In genomic region chr5:38670878-38671277, GRCh38 we compare ENCODE assay signal across 20 cellular contexts.
A peak's percentile ranks its signal among the peaks of the same experiment; 100 is the strongest.
DNase-seq lines count a peak whose midpoint lies in the region; ATAC-seq and TF ChIP-seq lines count a peak whose summit lies in the region.
"Had no signal": no experiment of that assay in that cellular context is flagged by ENCODE, and none has a peak within 500 bp of the region (broad histone marks: within the 10 kb centered on the region; RNA-seq: fewer than 3 reads in every experiment).

No MANE protein-coding gene starts in this region.

- H3K4me3 ChIP-seq in adipocyte (ENCODE audit: low read length), result no peak overlapping the region
- no peak overlapping the region for H3K4me3 ChIP-seq in fibroblast of pulmonary artery (replicated peaks; ENCODE audit: low read depth, low read length)
- no peak overlapping the region for H3K4me3 ChIP-seq in psoas muscle
- H3K4me3 ChIP-seq: GM12878, K562, PC-9 had no signal

- 22 to 42% (median 37%) methylated on average over 1 of the region's 1 CpG for WGBS in psoas muscle, 3 donors

- intact Hi-C loops in psoas muscle (cut with DNase I), result no loop called here

- H3K27ac ChIP-seq in psoas muscle, result no peak overlapping the region
- H3K27ac ChIP-seq: HL-60, PC-9 had no signal

- H3K4me1 ChIP-seq in adipocyte (ENCODE audit: control insufficient read depth, insufficient read depth, low read length) (peaks cover 15% of the 10 kb centered on the region), psoas muscle (peaks cover 6% of the 10 kb centered on the region)

- no peaks in the 10 kb centered on the region for H3K27me3 ChIP-seq in adipocyte (replicated peaks; ENCODE audit: control insufficient read depth, insufficient read depth, low read length)
- no peaks in the 10 kb centered on the region for H3K27me3 ChIP-seq in psoas muscle (ENCODE audit: insufficient read depth in 3 of 3, low read length in 2 of 3)

- no peaks in the 10 kb centered on the region for H3K36me3 ChIP-seq in adipocyte (ENCODE audit: control insufficient read depth, insufficient read depth, low read length, severe bottlenecking)
- no peaks in the 10 kb centered on the region for H3K36me3 ChIP-seq in psoas muscle (ENCODE audit: insufficient read depth in 1 of 2, low read depth in 1 of 2)

- no peak overlapping the region for H3K9ac ChIP-seq in adipocyte (ENCODE audit: low read length)

- DNase-seq in Ammon's horn (ENCODE audit: low spot score), result peak; percentile 43
- DNase-seq in adipocyte (ENCODE audit: low read depth), result peak; percentile 60
- peak; percentile 69 for DNase-seq in fibroblast of pulmonary artery (ENCODE audit: low read depth)
- DNase-seq in psoas muscle, result peak; percentile 25 to 51
- DNase-seq: activated CD4-positive, alpha-beta T cell treated with anti-CD3 and anti-CD28 coated beads, Interleukin-2, amount 10 ng/mL, durations not matched to agents 24 days and 14 days; activated naive CD4-positive, alpha-beta T cell treated with Interleukin-2 at 50 U/mL for 16 hours; AML-193; erythroblast; NCI-H1048; NCI-H2107; NCI-H82; PC-9; stimulated activated naive CD8-positive, alpha-beta T cell treated with anti-CD3 and anti-CD28 coated beads, Interleukin-15, amount 100 ng/mL, for 72 hours had no signal

- TF ChIP-seq CTCF in fibroblast of pulmonary artery (IDR thresholded peaks at IDR 0.05; ENCODE audit: low read length, missing control alignments), result no peak
- no peak for TF ChIP-seq CTCF in psoas muscle (IDR thresholded peaks at IDR 0.05)

- no peaks in the 10 kb centered on the region for H3K9me3 ChIP-seq in adipocyte (ENCODE audit: control insufficient read depth, low read length)
- H3K9me3 ChIP-seq in psoas muscle, result no peaks in the 10 kb centered on the region

- peak in 3 of 4 donors; percentile 23 to 68 (median 55) for ATAC-seq in psoas muscle
- ATAC-seq in HG02885 (IDR thresholded peaks at IDR 0.05; ENCODE audit: poor library complexity, unreplicated experiment), result no peak
- ATAC-seq in HG03460 (IDR thresholded peaks at IDR 0.05; ENCODE audit: unreplicated experiment), result no peak
- ATAC-seq in GM19397 (IDR thresholded peaks at IDR 0.05; ENCODE audit: unreplicated experiment), result no peak
- no peak for ATAC-seq in HG03108 (IDR thresholded peaks at IDR 0.05; ENCODE audit: unreplicated experiment)
- ATAC-seq: GM12878; K562; stimulated activated naive CD8-positive, alpha-beta T cell treated with anti-CD3 and anti-CD28 coated beads, Interleukin-15, amount 100 ng/mL, for 72 hours had no signal

Comparison
In these comparisons a context has a peak if more than half of its experiments do, and no peak if none do; other contexts are left out.
1. ATAC-seq: peak in psoas muscle (3 of 4); none in HG02885 (single experiment), HG03460 (single experiment), GM19397 (single experiment) and HG03108 (single experiment).
2. Peak in every context shown above with its lines, with median percentiles within 50 percentile points of each other: DNase-seq.